8 cellular contexts compared by ENCODE assay signal in the genomic region with DNA sequence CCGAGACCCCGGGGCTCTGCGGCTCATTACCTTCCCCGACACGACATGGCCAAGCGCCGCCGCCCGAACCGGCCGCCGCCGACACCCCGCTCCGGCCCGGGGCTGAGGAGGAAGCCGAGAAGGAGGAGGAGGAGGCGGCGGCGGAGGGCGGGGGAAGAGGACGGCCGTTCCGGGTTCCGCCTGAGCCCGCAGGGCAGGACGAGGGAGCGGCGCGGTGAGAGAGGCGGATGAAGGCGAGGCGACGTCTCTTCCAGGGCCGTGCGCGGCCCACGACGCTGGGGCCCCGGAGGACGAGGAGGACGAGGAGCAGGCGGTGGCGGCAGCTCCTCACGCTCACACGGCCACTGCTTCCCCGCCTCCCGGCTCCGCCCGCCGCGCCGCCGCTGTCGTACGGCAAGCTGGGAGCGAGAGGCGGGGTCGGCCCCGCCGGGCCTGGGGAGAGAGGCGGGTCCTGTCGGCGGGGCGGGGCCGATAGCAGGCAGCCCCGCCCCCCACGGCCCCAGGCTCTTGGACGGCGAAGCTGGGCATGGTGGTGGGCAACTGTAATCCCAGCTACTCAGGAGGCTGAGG. TPM values are rescaled to one million over a fixed set of nuclear protein-coding genes. Genes with fewer than 3 reads are reported as not detected.
A peak's percentile ranks its signal among the peaks of the same experiment; 100 is the strongest.
DNase-seq lines count a peak whose midpoint lies in the region; ATAC-seq and TF ChIP-seq lines count a peak whose summit lies in the region.
"Not testable (repeated sequence)": the region's sequence is repeated elsewhere in the genome, so short reads cannot be mapped to it uniquely, and the experiment has no call there.

No MANE protein-coding gene starts in this region.

- under 1% methylated on average over 67 of the region's 70 CpGs for WGBS in prostate gland

- not testable (repeated sequence) for TF ChIP-seq CTCF in GM13976 (IDR thresholded peaks at IDR 0.05; ENCODE audit: borderline replicate concordance, control extremely low read depth, extremely low read depth, insufficient read depth, missing control alignments); upper lobe of right lung (IDR thresholded peaks at IDR 0.05)
- TF ChIP-seq CTCF in prostate gland (IDR thresholded peaks at IDR 0.05) = peak in 1 of 4 experiments; percentile 9

- H3K27me3 Mint-ChIP-seq in T-helper 2 cell treated with Interferon-gamma antibody and Interleukin-4, amounts not matched to agents 5 μg/mL and 100 μg/mL, for 36 hours (ENCODE audit: low read depth) = not testable (repeated sequence)

- H3K4me1 ChIP-seq in prostate gland (replicated peaks); upper lobe of right lung: not testable (repeated sequence)

- intact Hi-C loops in left ventricle myocardium superior (cut with micrococcal nuclease); prostate gland (cut with DNase I); upper lobe of right lung (cut with DNase I): not testable (repeated sequence)

- peak overlapping the region; percentile 85 for H3K4me3 Mint-ChIP-seq in T-helper 2 cell treated with Interferon-gamma antibody and Interleukin-4, amounts not matched to agents 5 μg/mL and 100 μg/mL, for 36 hours

- not testable (repeated sequence) for H3K9me3 ChIP-seq in prostate gland, upper lobe of right lung

- peak overlapping the region; percentile 57 to 74 for H3K4me3 ChIP-seq in prostate gland
- H3K4me3 ChIP-seq in upper lobe of right lung = peak overlapping the region; percentile 68

- in situ Hi-C loops in GM13976 (cut with MboI; ENCODE audit: low sequenced_read_pairs, unreplicated experiment) = not testable (repeated sequence)

- TF ChIP-seq POLR2A in prostate gland (IDR thresholded peaks at IDR 0.05) = peak; percentile 55

- DNase-seq in GM13976 (ENCODE audit: low spot score) (peak; percentile 73), NCI-H1694 (lab: John Stamatoyannopoulos, UW) (peak; percentile 11), amygdala (lab: John Stamatoyannopoulos, UW) (peak in 51 of 56 donors; percentile 32 to 87 (median 64)), left ventricle myocardium superior (peak; percentile 95), prostate gland (ENCODE audit: low spot score) (peak; percentile 80), upper lobe of right lung (peak; percentile 95)
- DNase-seq in T-helper 2 cell treated with Interferon-gamma antibody and Interleukin-4, amounts not matched to agents 5 μg/mL and 100 μg/mL, for 36 hours (ENCODE audit: low spot score) = peak; percentile 83

- H3K27me3 ChIP-seq in prostate gland (replicated peaks; ENCODE audit: insufficient read depth); upper lobe of right lung: not testable (repeated sequence)

- H3K9me3 Mint-ChIP-seq in T-helper 2 cell treated with Interferon-gamma antibody and Interleukin-4, amounts not matched to agents 5 μg/mL and 100 μg/mL, for 36 hours = not testable (repeated sequence)

- ATAC-seq in HG02885 (IDR thresholded peaks at IDR 0.05; ENCODE audit: poor library complexity, unreplicated experiment) (peak; percentile 81), left ventricle myocardium superior (peak; percentile 95), upper lobe of right lung (peak; percentile 96)

- peaks cover 14% of the 10 kb centered on the region for H3K4me1 Mint-ChIP-seq in T-helper 2 cell treated with Interferon-gamma antibody and Interleukin-4, amounts not matched to agents 5 μg/mL and 100 μg/mL, for 36 hours (ENCODE audit: low read depth)

- peak overlapping the region; percentile 86 for H3K27ac Mint-ChIP-seq in T-helper 2 cell treated with Interferon-gamma antibody and Interleukin-4, amounts not matched to agents 5 μg/mL and 100 μg/mL, for 36 hours

- not testable (repeated sequence) for H3K36me3 ChIP-seq in prostate gland, upper lobe of right lung

- not testable (repeated sequence) for H3K36me3 Mint-ChIP-seq in T-helper 2 cell treated with Interferon-gamma antibody and Interleukin-4, amounts not matched to agents 5 μg/mL and 100 μg/mL, for 36 hours (ENCODE audit: low read depth)

- H3K27ac ChIP-seq in prostate gland (peak overlapping the region; percentile 91 to 93), upper lobe of right lung (peak overlapping the region; percentile 92)

RNA-seq across cellular contexts. Expression of gene CD2BP2, which starts 20.0 kb away (rescaled TPM):
- 29.3 TPM for total RNA-seq in left ventricle myocardium superior
- 10 to 100 TPM; 32.9 to 46.4 TPM for total RNA-seq in prostate gland
- total RNA-seq in upper lobe of right lung = 51.5 TPM

RNA-seq across cellular contexts. Expression of gene TBC1D10B, which starts 35.2 kb away (rescaled TPM):
- total RNA-seq in left ventricle myocardium superior = 26.4 TPM
- total RNA-seq in prostate gland = 10 to 100 TPM; 40.3 to 59.4 TPM
- total RNA-seq in upper lobe of right lung = 36.0 TPM

RNA-seq across cellular contexts. Expression of gene MYL11, which starts 39.5 kb away (rescaled TPM):
- not detected for total RNA-seq in left ventricle myocardium superior
- 10 to 100 TPM in 1 of 2 donors, 1 to 10 TPM in 1; 3.5 to 23.5 TPM for total RNA-seq in prostate gland
- not detected for total RNA-seq in upper lobe of right lung

RNA-seq across cellular contexts. Expression of gene SEPTIN1, which starts 47.2 kb away (rescaled TPM):
- total RNA-seq in left ventricle myocardium superior (2.5 TPM), prostate gland (1 to 10 TPM; 3.0 to 4.2 TPM), upper lobe of right lung (8.6 TPM)

Comparison
In these comparisons a context has a peak if more than half of its experiments do, and no peak if none do; other contexts are left out.
1. Peak in every context shown above with its lines: DNase-seq, ATAC-seq, H3K4me3 ChIP-seq and H3K27ac ChIP-seq.
2. DNase-seq: peak in every context shown above with its lines; median percentile 95 in left ventricle myocardium superior; 95 in upper lobe of right lung; 83 in T-helper 2 cell treated with Interferon-gamma antibody and Interleukin-4, amounts not matched to agents 5 μg/mL and 100 μg/mL, for 36 hours; 80 in prostate gland; 73 in GM13976; 64 in amygdala; 11 in NCI-H1694.